In the genomic region with DNA sequence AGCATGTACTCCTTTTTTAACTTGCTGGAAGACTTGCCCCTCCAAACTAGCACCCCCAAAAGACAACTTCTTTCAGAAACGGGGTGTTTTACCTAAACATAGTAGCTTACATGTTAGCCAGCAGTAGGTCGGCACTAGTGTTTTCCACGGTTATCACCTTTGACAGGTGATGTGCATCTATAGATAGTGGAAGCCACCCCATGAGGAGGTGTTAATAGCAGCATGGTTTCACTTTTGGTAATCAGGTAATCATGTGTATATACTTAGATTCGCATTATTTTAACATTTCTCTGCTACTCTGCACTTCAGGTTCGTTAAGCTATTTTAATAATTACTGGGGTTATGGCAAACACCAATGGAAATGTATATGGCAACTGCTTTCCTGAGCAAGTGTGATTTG, we compare ENCODE assay signal across 25 cellular contexts. TPM values are rescaled to one million over a fixed set of nuclear protein-coding genes. Genes with fewer than 3 reads are reported as not detected.
DNase-seq lines count a peak whose midpoint lies in the region; ATAC-seq and FAIRE-seq lines count a peak whose summit lies in the region.
"Had no signal": no experiment of that assay in that cellular context is flagged by ENCODE, and none has a peak within 500 bp of the region (broad histone marks: within the 10 kb centered on the region; RNA-seq: fewer than 3 reads in every experiment).

No MANE protein-coding gene starts in this region.

- H3K27ac Mint-ChIP-seq in CD8-positive, alpha-beta memory T cell = peak overlapping the region in 7 of 8 donors; percentile 27 to 77 (median 66)
- peak overlapping the region; percentile 61 for H3K27ac Mint-ChIP-seq in activated naive CD8-positive, alpha-beta T cell treated with anti-CD3 and anti-CD28 coated beads for 36 hours
- H3K27ac Mint-ChIP-seq: mesothelial cell of epicardium had no signal

- H3K4me3 Mint-ChIP-seq in CD8-positive, alpha-beta memory T cell = no peak overlapping the region
- no peak overlapping the region for H3K4me3 Mint-ChIP-seq in activated naive CD8-positive, alpha-beta T cell treated with anti-CD3 and anti-CD28 coated beads for 36 hours
- H3K4me3 Mint-ChIP-seq: mesothelial cell of epicardium, naive B cell had no signal

- H3K9me3 Mint-ChIP-seq in CD8-positive, alpha-beta memory T cell = no peaks in the 10 kb centered on the region
- H3K9me3 Mint-ChIP-seq in activated naive CD8-positive, alpha-beta T cell treated with anti-CD3 and anti-CD28 coated beads for 36 hours = no peaks in the 10 kb centered on the region
- H3K9me3 Mint-ChIP-seq: mesothelial cell of epicardium, naive B cell had no signal

- no peaks in the 10 kb centered on the region for H3K27me3 Mint-ChIP-seq in CD8-positive, alpha-beta memory T cell
- no peaks in the 10 kb centered on the region for H3K27me3 Mint-ChIP-seq in activated naive CD8-positive, alpha-beta T cell treated with anti-CD3 and anti-CD28 coated beads for 36 hours
- H3K27me3 Mint-ChIP-seq: naive B cell had no signal

- FAIRE-seq in GM18507 (lab: Jason Lieb, UNC) = peak; percentile 65

- DNase-seq in CD8-positive, alpha-beta memory T cell = no peak
- DNase-seq in GM18507 (ENCODE audit: extremely low spot score, insufficient read length, low read depth) = no peak
- DNase-seq in activated naive CD8-positive, alpha-beta T cell treated with anti-CD3 and anti-CD28 coated beads for 36 hours = no peak
- DNase-seq in NCI-H2227 (lab: John Stamatoyannopoulos, UW; ENCODE audit: unreplicated experiment) = no peak
- no peak for DNase-seq in effector CD8-positive, alpha-beta T cell (lab: John Stamatoyannopoulos, UW)
- no peak for DNase-seq in SW480 (ENCODE audit: low spot score)
- DNase-seq in DMS79 (lab: John Stamatoyannopoulos, UW) = no peak
- DNase-seq: Caco-2; DND-41; dorsolateral prefrontal cortex; GOT3; islet precursor cell; KG1; MG63; naive B cell; NCI-H2029; NCI-H226; nucleus accumbens; psoas muscle; SJCRH30; stimulated activated naive CD4-positive, alpha-beta T cell; upper lobe of right lung had no signal

- no peaks in the 10 kb centered on the region for H3K9me3 ChIP-seq in CD8-positive, alpha-beta memory T cell (ENCODE audit: low read length)
- H3K9me3 ChIP-seq: Caco-2, MG63, psoas muscle, SJCRH30, suprapubic skin, upper lobe of right lung had no signal

- peaks cover 11 to 21% (median 12%) of the 10 kb centered on the region in 3 donors for H3K4me1 Mint-ChIP-seq in CD8-positive, alpha-beta memory T cell
- H3K4me1 Mint-ChIP-seq in activated naive CD8-positive, alpha-beta T cell treated with anti-CD3 and anti-CD28 coated beads for 36 hours = peaks cover 17% of the 10 kb centered on the region
- H3K4me1 Mint-ChIP-seq: mesothelial cell of epicardium, naive B cell had no signal

- peak; percentile 63 for ATAC-seq in GM21717 (IDR thresholded peaks at IDR 0.05; ENCODE audit: unreplicated experiment)
- ATAC-seq: psoas muscle, upper lobe of right lung had no signal

- no peaks in the 10 kb centered on the region for H3K27me3 ChIP-seq in CD8-positive, alpha-beta memory T cell (ENCODE audit: insufficient read depth, low read length, poor library complexity, severe bottlenecking)
- H3K27me3 ChIP-seq: dorsolateral prefrontal cortex, MG63, SJCRH30, suprapubic skin, upper lobe of right lung had no signal

- no peak overlapping the region for H3K27ac ChIP-seq in CD8-positive, alpha-beta memory T cell (ENCODE audit: low read depth, low read length)
- H3K27ac ChIP-seq: psoas muscle, SJCRH30, suprapubic skin, upper lobe of right lung had no signal

- POLR2A ChIA-PET in CD8-positive, alpha-beta memory T cell (lab: Charles Lee) = no interaction called here

- H3K4me3 ChIP-seq in CD8-positive, alpha-beta memory T cell (ENCODE audit: low read length) = no peak overlapping the region
- H3K4me3 ChIP-seq: dorsolateral prefrontal cortex, MG63, psoas muscle, SJCRH30, suprapubic skin, upper lobe of right lung had no signal

- H3K36me3 Mint-ChIP-seq in CD8-positive, alpha-beta memory T cell = peaks cover 7 to 60% (median 23%) of the 10 kb centered on the region in 3 donors
- peaks cover 23% of the 10 kb centered on the region for H3K36me3 Mint-ChIP-seq in activated naive CD8-positive, alpha-beta T cell treated with anti-CD3 and anti-CD28 coated beads for 36 hours

- CTCF ChIA-PET in CD8-positive, alpha-beta memory T cell (lab: Charles Lee) = no interaction called here

- peaks cover 17% of the 10 kb centered on the region for H3K36me3 ChIP-seq in CD8-positive, alpha-beta memory T cell (ENCODE audit: insufficient read depth, low read length)

- no peaks in the 10 kb centered on the region for H3K4me1 ChIP-seq in CD8-positive, alpha-beta memory T cell (ENCODE audit: insufficient read depth, low read length)
- H3K4me1 ChIP-seq: Caco-2, psoas muscle, SJCRH30, suprapubic skin, upper lobe of right lung had no signal

RNA-seq across cellular contexts. Expression of a gene that starts 17.6 kb away (rescaled TPM):
- total RNA-seq in CD8-positive, alpha-beta memory T cell = 100 to 1,000 TPM; 242 to 255 TPM
- 278 TPM for polyA plus RNA-seq in CD8-positive, alpha-beta memory T cell
- 100 to 1,000 TPM; 201 to 206 TPM for total RNA-seq in activated naive CD8-positive, alpha-beta T cell treated with anti-CD3 and anti-CD28 coated beads for 36 hours
